Comparison of ENCODE assay signal across 20 cellular contexts in the genomic region with DNA sequence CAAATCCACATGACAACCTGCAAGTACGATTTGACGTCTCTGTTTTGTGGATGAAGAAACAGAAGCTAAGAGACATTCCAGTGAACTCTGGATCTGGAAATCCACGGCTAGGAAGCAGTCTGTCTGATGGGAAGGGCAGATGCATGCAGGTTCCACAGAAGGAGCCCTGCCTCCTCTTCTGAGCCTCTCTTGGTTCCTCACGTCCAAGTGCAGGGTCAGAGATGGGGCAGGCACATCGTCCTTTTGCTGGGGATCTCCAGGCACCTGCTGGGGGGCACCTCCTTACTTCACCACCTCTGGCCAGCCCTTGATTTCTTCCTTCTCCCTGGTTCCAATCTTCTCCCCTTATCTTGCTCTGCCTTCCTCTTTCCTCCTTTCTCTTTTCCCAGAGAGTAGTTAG.
DNase-seq lines count a peak whose midpoint lies in the region; ATAC-seq, FAIRE-seq and TF ChIP-seq lines count a peak whose summit lies in the region.
"Had no signal": no experiment of that assay in that cellular context is flagged by ENCODE, and none has a peak within 500 bp of the region (broad histone marks: within the 10 kb centered on the region; RNA-seq: fewer than 3 reads in every experiment).

No MANE protein-coding gene starts in this region.

- CTCF ChIA-PET in activated CD4-positive, alpha-beta memory T cell treated with anti-CD3 and anti-CD28 coated beads for 36 hours (lab: Charles Lee) = interaction anchor here (1.2 to 1.9 kb wide), 6 partner anchors 15 to 146 kb away, joined by 3 to 8 read pairs (median 5); no protein-coding TSS in a partner anchor
- CTCF ChIA-PET in activated CD4-positive, alpha-beta memory T cell treated with anti-CD3 and anti-CD28 coated beads, Interleukin-2, amount 10 ng/mL, durations not matched to agents 7 days and 5 days (lab: Charles Lee) = no interaction called here
- CTCF ChIA-PET in GM12878 (lab: Yijun Ruan, JAX) = interaction anchor here (0.9 to 1.7 kb wide), 6 partner anchors 13 to 144 kb away, joined by 3 to 6 read pairs (median 4); no protein-coding TSS in a partner anchor

- no peak overlapping the region for H3K4me3 Mint-ChIP-seq in activated CD4-positive, alpha-beta memory T cell treated with anti-CD3 and anti-CD28 coated beads for 36 hours
- no peak overlapping the region for H3K4me3 Mint-ChIP-seq in activated CD4-positive, alpha-beta memory T cell treated with anti-CD3 and anti-CD28 coated beads, Interleukin-2, amount 10 ng/mL, durations not matched to agents 7 days and 5 days
- H3K4me3 Mint-ChIP-seq in stimulated activated memory B cell treated with anti-CD40 and anti-IgM and Interleukin-4, amounts not matched to agents 10 μg/mL and 1 μg/mL and 100 μg/mL, for 72 hours = peak overlapping the region; percentile 36
- H3K4me3 Mint-ChIP-seq: CD14-positive monocyte had no signal

- 2% methylated on average over 5 of the region's 5 CpGs for WGBS in GM12878 (ENCODE audit: insufficient coverage, insufficient replicate concordance, low lambda C conversion rate, missing lambda C conversion rate)

- peaks cover 84% of the 10 kb centered on the region for H3K4me1 Mint-ChIP-seq in activated CD4-positive, alpha-beta memory T cell treated with anti-CD3 and anti-CD28 coated beads for 36 hours (ENCODE audit: low read depth)
- peaks cover 60% of the 10 kb centered on the region for H3K4me1 Mint-ChIP-seq in activated CD4-positive, alpha-beta memory T cell treated with anti-CD3 and anti-CD28 coated beads, Interleukin-2, amount 10 ng/mL, durations not matched to agents 7 days and 5 days
- H3K4me1 Mint-ChIP-seq in stimulated activated memory B cell treated with anti-CD40 and anti-IgM and Interleukin-4, amounts not matched to agents 10 μg/mL and 1 μg/mL and 100 μg/mL, for 72 hours = peaks cover 94% of the 10 kb centered on the region

- H3K9ac ChIP-seq in GM12878 (ENCODE audit: control insufficient read depth, insufficient read depth, low read length) = peak overlapping the region; percentile 66

- SMC1A ChIA-PET in GM12878 (lab: Charles Lee; ENCODE audit: uncharacterized antibody, unreplicated experiment) = interaction anchor here (0.8 to 4.5 kb wide), 25 partner anchors 8 to 141 kb away, joined by 3 to 50 read pairs (median 4); no protein-coding TSS in a partner anchor

- TF ChIP-seq CTCF in GM12878 (IDR thresholded peaks at IDR 0.05 in 2 of 3, conservative IDR thresholded peaks at IDR 0.05 in 1 of 3; ENCODE audit: control insufficient read depth in 2 of 3, extremely low read depth in 1 of 3, insufficient read depth in 1 of 3, low read depth in 3 of 3, low read length in 3 of 3) = no peak

- no peak for TF ChIP-seq EP300 in GM12878 (IDR thresholded peaks at IDR 0.05; ENCODE audit: borderline replicate concordance in 1 of 2, control insufficient read depth in 1 of 2, low read depth in 2 of 2, low read length in 2 of 2)

- no peak for TF ChIP-seq RAD21 in GM12878 (IDR thresholded peaks at IDR 0.05; ENCODE audit: insufficient read depth, low read depth, low read length)

- POLR2A ChIA-PET in activated CD4-positive, alpha-beta memory T cell treated with anti-CD3 and anti-CD28 coated beads for 36 hours (lab: Charles Lee) = interaction anchor here (0.9 to 2.0 kb wide), 6 partner anchors 8 to 136 kb away, joined by 3 to 14 read pairs (median 4); no protein-coding TSS in a partner anchor
- POLR2A ChIA-PET in activated CD4-positive, alpha-beta memory T cell treated with anti-CD3 and anti-CD28 coated beads, Interleukin-2, amount 10 ng/mL, durations not matched to agents 7 days and 5 days (lab: Charles Lee) = interaction anchor here (0.9 to 1.9 kb wide), 3 partner anchors 10 to 136 kb away, joined by 3 to 6 read pairs (median 4); no protein-coding TSS in a partner anchor
- POLR2A ChIA-PET in GM12878 (lab: Charles Lee) = interaction anchor here (0.7 to 2.2 kb wide), 9 partner anchors 11 to 136 kb away, joined by 3 to 11 read pairs (median 4); no protein-coding TSS in a partner anchor

- no peaks in the 10 kb centered on the region for H4K20me1 ChIP-seq in GM12878 (ENCODE audit: control insufficient read depth, insufficient read depth)

- H3K4me2 ChIP-seq in GM12878 (ENCODE audit: control insufficient read depth, insufficient read depth) = peak overlapping the region; percentile 87

- FAIRE-seq in GM12892 (lab: Jason Lieb, UNC) = no peak
- FAIRE-seq in GM12878 (lab: Jason Lieb, UNC) = no peak

- in situ Hi-C loops in GM12878 (cut with MboI) = no loop called here

- BruUV-seq in GM12878 (replicated peaks; lab: Mats Ljungman, UMichigan) = TSS peak; percentile 96

- H3K9me3 ChIP-seq in GM12878 (replicated peaks; ENCODE audit: control insufficient read depth, insufficient read depth, low read length) = no peaks in the 10 kb centered on the region; the same call in 2 of the 3 replicates
- H3K9me3 ChIP-seq: esophagus muscularis mucosa, ovary had no signal

- TF ChIP-seq POLR2A in GM12892 (IDR thresholded peaks at IDR 0.05; ENCODE audit: low read depth, low read length) (peak; percentile 3), GM12878 (IDR thresholded peaks at IDR 0.05; ENCODE audit: low read depth, low read length) (no peak)

- H3K36me3 Mint-ChIP-seq in activated CD4-positive, alpha-beta memory T cell treated with anti-CD3 and anti-CD28 coated beads for 36 hours = peaks cover 6% of the 10 kb centered on the region
- H3K36me3 Mint-ChIP-seq in activated CD4-positive, alpha-beta memory T cell treated with anti-CD3 and anti-CD28 coated beads, Interleukin-2, amount 10 ng/mL, durations not matched to agents 7 days and 5 days (ENCODE audit: low read depth) = peaks cover 54% of the 10 kb centered on the region
- peaks cover 47% of the 10 kb centered on the region for H3K36me3 Mint-ChIP-seq in stimulated activated memory B cell treated with anti-CD40 and anti-IgM and Interleukin-4, amounts not matched to agents 10 μg/mL and 1 μg/mL and 100 μg/mL, for 72 hours

- peak; percentile 44 for ATAC-seq in GM12878
- no peak for ATAC-seq in stimulated activated memory B cell treated with anti-CD40 and anti-IgM and Interleukin-4, amounts not matched to agents 10 μg/mL and 1 μg/mL and 100 μg/mL, for 72 hours
- ATAC-seq in HG02759 (IDR thresholded peaks at IDR 0.05; ENCODE audit: unreplicated experiment) = no peak
- ATAC-seq in HG03139 (IDR thresholded peaks at IDR 0.05; ENCODE audit: unreplicated experiment) = no peak

- H3K79me2 ChIP-seq in GM12878 (ENCODE audit: control insufficient read depth, insufficient read depth, low read length) = peaks cover 93% of the 10 kb centered on the region

- no peak for DNase-seq in activated CD4-positive, alpha-beta memory T cell treated with anti-CD3 and anti-CD28 coated beads for 36 hours
- DNase-seq in activated CD4-positive, alpha-beta memory T cell treated with anti-CD3 and anti-CD28 coated beads, Interleukin-2, amount 10 ng/mL, durations not matched to agents 7 days and 5 days = no peak
- no peak for DNase-seq in GM12892 (ENCODE audit: insufficient read length)
- DNase-seq in GM12878 (ENCODE audit: low read depth, low spot score) = no peak
- DNase-seq in NCI-H82 treated with DMSO at 0.1 percent for 48 hours (lab: John Stamatoyannopoulos, UW; ENCODE audit: unreplicated experiment) = no peak
- DNase-seq: activated CD4-positive, alpha-beta T cell treated with anti-CD3 and anti-CD28 coated beads for 48 hours; amygdala; caudate nucleus; HCEC 1CT; NCI-H187; NCI-H226; NK-92 treated with Interleukin-12 subunit alpha and Interleukin-12 subunit beta, amount 100 ng/mL, for 24 hours; ovary had no signal

- H3K36me3 ChIP-seq in GM12878 (ENCODE audit: control insufficient read depth in 2 of 2, insufficient read depth in 2 of 2, low read length in 1 of 2) = peaks cover 1 to 4% of the 10 kb centered on the region in 2 experiments; a peak in 3 of 4 replicates
- H3K36me3 ChIP-seq: esophagus muscularis mucosa, ovary had no signal

- peaks cover 87% of the 10 kb centered on the region for H3K4me1 ChIP-seq in GM12878 (ENCODE audit: control insufficient read depth, insufficient read depth, low read length)

- peak overlapping the region; percentile 90 for H3K27ac ChIP-seq in GM12878 (ENCODE audit: control insufficient read depth, insufficient read depth)
- H3K27ac ChIP-seq: esophagus muscularis mucosa, ovary, RWPE1 had no signal

- no peaks in the 10 kb centered on the region for H3K27me3 Mint-ChIP-seq in activated CD4-positive, alpha-beta memory T cell treated with anti-CD3 and anti-CD28 coated beads for 36 hours
- no peaks in the 10 kb centered on the region for H3K27me3 Mint-ChIP-seq in activated CD4-positive, alpha-beta memory T cell treated with anti-CD3 and anti-CD28 coated beads, Interleukin-2, amount 10 ng/mL, durations not matched to agents 7 days and 5 days
- H3K27me3 Mint-ChIP-seq in stimulated activated memory B cell treated with anti-CD40 and anti-IgM and Interleukin-4, amounts not matched to agents 10 μg/mL and 1 μg/mL and 100 μg/mL, for 72 hours = no peaks in the 10 kb centered on the region

- intact Hi-C loops in activated CD4-positive, alpha-beta memory T cell treated with anti-CD3 and anti-CD28 coated beads for 36 hours (cut with micrococcal nuclease) = loop anchor here (1.0 kb wide), 3 partner anchors 19 to 32 kb away; no protein-coding TSS in a partner anchor
- intact Hi-C loops in GM12878 (cut with micrococcal nuclease; ENCODE audit: unreplicated experiment) = loop anchor here (1.0 kb wide), 1 partner anchor 19 kb away; no protein-coding TSS in a partner anchor

- H3K9me3 Mint-ChIP-seq in activated CD4-positive, alpha-beta memory T cell treated with anti-CD3 and anti-CD28 coated beads for 36 hours = no peaks in the 10 kb centered on the region
- H3K9me3 Mint-ChIP-seq in activated CD4-positive, alpha-beta memory T cell treated with anti-CD3 and anti-CD28 coated beads, Interleukin-2, amount 10 ng/mL, durations not matched to agents 7 days and 5 days = no peaks in the 10 kb centered on the region
- H3K9me3 Mint-ChIP-seq in stimulated activated memory B cell treated with anti-CD40 and anti-IgM and Interleukin-4, amounts not matched to agents 10 μg/mL and 1 μg/mL and 100 μg/mL, for 72 hours = no peaks in the 10 kb centered on the region
- H3K9me3 Mint-ChIP-seq: activated T-helper 2 cell treated with anti-CD3 and anti-CD28 coated beads, Interferon-gamma antibody, Interleukin-2, Interleukin-4, amounts not matched to agents 10 μg/mL and 5 μg/mL and 100 μg/mL, durations not matched to agents 14 hours and 24 hours and 36 hours had no signal

- H3K4me3 ChIP-seq in GM12878 = peak overlapping the region; percentile 29; the same call in 1 of the 2 replicates
- H3K4me3 ChIP-seq: esophagus muscularis mucosa, ovary had no signal

- H3K27ac Mint-ChIP-seq in activated CD4-positive, alpha-beta memory T cell treated with anti-CD3 and anti-CD28 coated beads for 36 hours = peak overlapping the region; percentile 78
- H3K27ac Mint-ChIP-seq in activated CD4-positive, alpha-beta memory T cell treated with anti-CD3 and anti-CD28 coated beads, Interleukin-2, amount 10 ng/mL, durations not matched to agents 7 days and 5 days = no peak overlapping the region
- peak overlapping the region; percentile 75 for H3K27ac Mint-ChIP-seq in stimulated activated memory B cell treated with anti-CD40 and anti-IgM and Interleukin-4, amounts not matched to agents 10 μg/mL and 1 μg/mL and 100 μg/mL, for 72 hours
- H3K27ac Mint-ChIP-seq: activated T-helper 2 cell treated with anti-CD3 and anti-CD28 coated beads, Interferon-gamma antibody, Interleukin-2, Interleukin-4, amounts not matched to agents 10 μg/mL and 5 μg/mL and 100 μg/mL, durations not matched to agents 14 hours and 24 hours and 36 hours; CD14-positive monocyte had no signal

- RAD21 ChIA-PET in GM12878 (lab: Charles Lee; ENCODE audit: unreplicated experiment) = interaction anchor here (0.7 to 5.5 kb wide), 9 partner anchors 10 to 135 kb away, joined by 3 to 51 read pairs (median 4); no protein-coding TSS in a partner anchor

- no peaks in the 10 kb centered on the region for H3K27me3 ChIP-seq in GM12878 (replicated peaks in 1 of 2; ENCODE audit: control insufficient read depth in 2 of 2, insufficient read depth in 2 of 2, low read length in 1 of 2)
- H3K27me3 ChIP-seq: esophagus muscularis mucosa, ovary had no signal

- H2AFZ ChIP-seq in GM12878 (ENCODE audit: control insufficient read depth, low read depth, low read length) = no peak overlapping the region
